ENCODE assay signal across 10 cellular contexts in the genomic region with DNA sequence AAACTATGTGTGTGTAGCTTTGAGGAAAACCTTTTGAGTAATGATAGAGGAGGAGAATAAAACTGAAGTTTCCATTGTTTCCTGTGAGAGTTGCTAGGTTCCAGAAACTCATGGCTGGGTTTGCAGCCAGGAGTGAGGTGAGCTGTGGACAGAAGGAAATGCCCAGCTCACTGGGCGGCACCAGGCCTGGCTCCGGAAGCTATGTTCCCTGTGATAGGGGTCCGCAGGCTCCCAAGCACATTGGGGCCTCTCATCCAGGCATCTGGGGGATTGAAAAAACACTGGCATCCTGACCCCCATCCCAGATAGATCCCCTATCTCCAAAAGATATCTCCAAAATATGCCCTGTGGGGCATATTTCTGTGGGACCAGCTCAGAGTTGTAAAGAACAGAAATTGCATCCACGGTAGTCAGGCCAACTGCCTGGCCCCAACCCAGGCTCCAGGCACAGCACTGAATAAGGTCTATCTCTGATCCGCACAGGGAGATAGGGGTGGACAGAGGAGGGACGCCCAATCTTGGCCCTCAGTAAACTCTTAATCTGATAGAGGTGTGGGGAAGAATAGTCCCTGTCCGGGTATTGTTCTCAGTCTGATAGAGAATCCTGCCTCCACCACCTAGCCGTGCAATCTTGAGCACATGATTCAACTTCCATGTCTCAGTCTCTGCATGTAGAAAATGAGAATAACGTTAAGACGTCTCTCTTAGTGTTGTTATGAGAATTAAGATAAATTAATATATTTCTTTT. TPM values are rescaled to one million over a fixed set of nuclear protein-coding genes. Genes with fewer than 3 reads are reported as not detected.
DNase-seq lines count a peak whose midpoint lies in the region; ATAC-seq and TF ChIP-seq lines count a peak whose summit lies in the region.
"Had no signal": no experiment of that assay in that cellular context is flagged by ENCODE, and none has a peak within 500 bp of the region (broad histone marks: within the 10 kb centered on the region; RNA-seq: fewer than 3 reads in every experiment).

No MANE protein-coding gene starts in this region.

- H3K36me3 ChIP-seq in muscle layer of duodenum (ENCODE audit: control insufficient read depth in 1 of 2, insufficient read depth in 2 of 2, low read length in 2 of 2) (peaks cover 0 to 4% of the 10 kb centered on the region in 2 donors), upper lobe of left lung (no peaks in the 10 kb centered on the region)

- no peak for ATAC-seq in activated naive CD4-positive, alpha-beta T cell treated with anti-CD3 and anti-CD28 coated beads, Interleukin-2, amount 50 U/mL, for 72 hours
- ATAC-seq in upper lobe of left lung (ENCODE audit: low FRiP score in 2 of 2) (no peak), HG02870 (IDR thresholded peaks at IDR 0.05; ENCODE audit: unreplicated experiment) (no peak)

- H3K4me1 ChIP-seq in muscle layer of duodenum (ENCODE audit: control insufficient read depth in 1 of 2, insufficient read depth in 2 of 2, low read length in 2 of 2), result peaks cover 10 to 30% of the 10 kb centered on the region in 2 donors
- H3K4me1 ChIP-seq in upper lobe of left lung, result peaks cover 39 to 59% (median 46%) of the 10 kb centered on the region in 4 donors

- intact Hi-C loops in activated naive CD4-positive, alpha-beta T cell treated with anti-CD3 and anti-CD28 coated beads for 36 hours (cut with micrococcal nuclease), result no loop called here
- intact Hi-C loops in dendritic cell treated with granulocyte-macrophage colony-stimulating factor and Interleukin-4, amounts not matched to agents 40 ng/mL and 50 ng/mL, for 4 days (cut with micrococcal nuclease), result no loop called here

- H3K9me3 ChIP-seq in muscle layer of duodenum (ENCODE audit: control insufficient read depth in 1 of 2, low read length in 2 of 2), result no peaks in the 10 kb centered on the region
- H3K9me3 ChIP-seq in upper lobe of left lung, result no peaks in the 10 kb centered on the region

- peak overlapping the region in 1 of 2 donors; percentile 52 for H3K4me3 ChIP-seq in muscle layer of duodenum (ENCODE audit: low read depth in 1 of 2, low read length in 2 of 2)
- H3K4me3 ChIP-seq in upper lobe of left lung, result no peak overlapping the region

- TF ChIP-seq CTCF in upper lobe of left lung (IDR thresholded peaks at IDR 0.05), result no peak

- H3K36me3 Mint-ChIP-seq in activated naive CD4-positive, alpha-beta T cell treated with anti-CD3 and anti-CD28 coated beads for 36 hours (ENCODE audit: low read depth), result no peaks in the 10 kb centered on the region
- H3K36me3 Mint-ChIP-seq in activated naive CD4-positive, alpha-beta T cell treated with anti-CD3 and anti-CD28 coated beads, Interleukin-2, amount 50 U/mL, for 72 hours, result no peaks in the 10 kb centered on the region
- peaks cover 5% of the 10 kb centered on the region for H3K36me3 Mint-ChIP-seq in dendritic cell treated with granulocyte-macrophage colony-stimulating factor and Interleukin-4, amounts not matched to agents 40 ng/mL and 50 ng/mL, for 4 days (ENCODE audit: low read depth)

- H3K27me3 ChIP-seq in muscle layer of duodenum (ENCODE audit: low read depth, low read length) (no peaks in the 10 kb centered on the region), upper lobe of left lung (no peaks in the 10 kb centered on the region)

- no peak overlapping the region for H3K27ac Mint-ChIP-seq in activated naive CD4-positive, alpha-beta T cell treated with anti-CD3 and anti-CD28 coated beads for 36 hours
- no peak overlapping the region for H3K27ac Mint-ChIP-seq in activated naive CD4-positive, alpha-beta T cell treated with anti-CD3 and anti-CD28 coated beads, Interleukin-2, amount 50 U/mL, for 72 hours
- H3K27ac Mint-ChIP-seq in dendritic cell treated with granulocyte-macrophage colony-stimulating factor and Interleukin-4, amounts not matched to agents 40 ng/mL and 50 ng/mL, for 4 days, result peak overlapping the region; percentile 63

- TF ChIP-seq EP300 in upper lobe of left lung (IDR thresholded peaks at IDR 0.05), result no peak

- H3K4me1 Mint-ChIP-seq in activated naive CD4-positive, alpha-beta T cell treated with anti-CD3 and anti-CD28 coated beads for 36 hours (ENCODE audit: low read depth), result peaks cover 19% of the 10 kb centered on the region
- peaks cover 68% of the 10 kb centered on the region for H3K4me1 Mint-ChIP-seq in dendritic cell treated with granulocyte-macrophage colony-stimulating factor and Interleukin-4, amounts not matched to agents 40 ng/mL and 50 ng/mL, for 4 days (ENCODE audit: low read depth)

- 43 to 56% methylated on average over 6 to 10 of the region's 10 CpGs for WGBS in upper lobe of left lung, 2 donors

- TF ChIP-seq POLR2A in upper lobe of left lung (IDR thresholded peaks at IDR 0.05), result peak in 1 of 4 donors; percentile 10

- no peaks in the 10 kb centered on the region for H3K9me3 Mint-ChIP-seq in activated naive CD4-positive, alpha-beta T cell treated with anti-CD3 and anti-CD28 coated beads for 36 hours
- no peaks in the 10 kb centered on the region for H3K9me3 Mint-ChIP-seq in activated naive CD4-positive, alpha-beta T cell treated with anti-CD3 and anti-CD28 coated beads, Interleukin-2, amount 50 U/mL, for 72 hours
- no peaks in the 10 kb centered on the region for H3K9me3 Mint-ChIP-seq in dendritic cell treated with granulocyte-macrophage colony-stimulating factor and Interleukin-4, amounts not matched to agents 40 ng/mL and 50 ng/mL, for 4 days

- H3K4me3 Mint-ChIP-seq in activated naive CD4-positive, alpha-beta T cell treated with anti-CD3 and anti-CD28 coated beads for 36 hours, result peak overlapping the region; percentile 44
- no peak overlapping the region for H3K4me3 Mint-ChIP-seq in dendritic cell treated with granulocyte-macrophage colony-stimulating factor and Interleukin-4, amounts not matched to agents 40 ng/mL and 50 ng/mL, for 4 days

- peaks cover 3% of the 10 kb centered on the region for H3K27me3 Mint-ChIP-seq in activated naive CD4-positive, alpha-beta T cell treated with anti-CD3 and anti-CD28 coated beads for 36 hours (ENCODE audit: low read depth)
- H3K27me3 Mint-ChIP-seq in dendritic cell treated with granulocyte-macrophage colony-stimulating factor and Interleukin-4, amounts not matched to agents 40 ng/mL and 50 ng/mL, for 4 days, result peaks cover 24% of the 10 kb centered on the region

- DNase-seq in activated naive CD4-positive, alpha-beta T cell treated with anti-CD3 and anti-CD28 coated beads for 36 hours, result no peak
- DNase-seq in activated naive CD4-positive, alpha-beta T cell treated with anti-CD3 and anti-CD28 coated beads, Interleukin-2, amount 50 U/mL, for 72 hours (ENCODE audit: low spot score in 2 of 2), result no peak
- DNase-seq in upper lobe of left lung (no peak), iPS-NIHi7 (ENCODE audit: extremely low spot score) (no peak), NOMO-1 (lab: John Stamatoyannopoulos, UW; ENCODE audit: unreplicated experiment in 2 of 2) (no peak)

- CTCF ChIA-PET in activated naive CD4-positive, alpha-beta T cell treated with anti-CD3 and anti-CD28 coated beads for 36 hours (lab: Charles Lee), result no interaction called here

- H3K27ac ChIP-seq in muscle layer of duodenum (ENCODE audit: low read length) (peak overlapping the region; percentile 91), upper lobe of left lung (peak overlapping the region; percentile 16 to 82 (median 58))

RNA-seq across cellular contexts. Expression of a gene that starts 1.9 kb away (rescaled TPM):
- 1 to 10 TPM; 4.5 to 4.9 TPM for total RNA-seq in activated naive CD4-positive, alpha-beta T cell treated with anti-CD3 and anti-CD28 coated beads for 36 hours
- total RNA-seq in activated naive CD4-positive, alpha-beta T cell treated with anti-CD3 and anti-CD28 coated beads, Interleukin-2, amount 50 U/mL, for 72 hours, result 10 to 100 TPM in 1 of 2 donors, 1 to 10 TPM in 1; 9.2 to 37.3 TPM
- total RNA-seq in upper lobe of left lung, result 100 to 1,000 TPM; 104 to 433 (median 227) TPM

RNA-seq across cellular contexts. Expression of a gene that starts 37.9 kb away (rescaled TPM):
- total RNA-seq in activated naive CD4-positive, alpha-beta T cell treated with anti-CD3 and anti-CD28 coated beads for 36 hours, result not detected
- total RNA-seq in activated naive CD4-positive, alpha-beta T cell treated with anti-CD3 and anti-CD28 coated beads, Interleukin-2, amount 50 U/mL, for 72 hours, result not detected
- total RNA-seq in upper lobe of left lung, result 1 to 10 TPM in 2 of 6 donors, not detected in 4; 5.3 to 9.7 TPM
- total RNA-seq: left cardiac atrium; T-helper 2 cell treated with Interferon-gamma antibody and Interleukin-4, amounts not matched to agents 100 ng/mL and 5 ng/mL, for 36 hours had no signal
